9 cellular contexts compared by ENCODE assay signal in the genomic region with DNA sequence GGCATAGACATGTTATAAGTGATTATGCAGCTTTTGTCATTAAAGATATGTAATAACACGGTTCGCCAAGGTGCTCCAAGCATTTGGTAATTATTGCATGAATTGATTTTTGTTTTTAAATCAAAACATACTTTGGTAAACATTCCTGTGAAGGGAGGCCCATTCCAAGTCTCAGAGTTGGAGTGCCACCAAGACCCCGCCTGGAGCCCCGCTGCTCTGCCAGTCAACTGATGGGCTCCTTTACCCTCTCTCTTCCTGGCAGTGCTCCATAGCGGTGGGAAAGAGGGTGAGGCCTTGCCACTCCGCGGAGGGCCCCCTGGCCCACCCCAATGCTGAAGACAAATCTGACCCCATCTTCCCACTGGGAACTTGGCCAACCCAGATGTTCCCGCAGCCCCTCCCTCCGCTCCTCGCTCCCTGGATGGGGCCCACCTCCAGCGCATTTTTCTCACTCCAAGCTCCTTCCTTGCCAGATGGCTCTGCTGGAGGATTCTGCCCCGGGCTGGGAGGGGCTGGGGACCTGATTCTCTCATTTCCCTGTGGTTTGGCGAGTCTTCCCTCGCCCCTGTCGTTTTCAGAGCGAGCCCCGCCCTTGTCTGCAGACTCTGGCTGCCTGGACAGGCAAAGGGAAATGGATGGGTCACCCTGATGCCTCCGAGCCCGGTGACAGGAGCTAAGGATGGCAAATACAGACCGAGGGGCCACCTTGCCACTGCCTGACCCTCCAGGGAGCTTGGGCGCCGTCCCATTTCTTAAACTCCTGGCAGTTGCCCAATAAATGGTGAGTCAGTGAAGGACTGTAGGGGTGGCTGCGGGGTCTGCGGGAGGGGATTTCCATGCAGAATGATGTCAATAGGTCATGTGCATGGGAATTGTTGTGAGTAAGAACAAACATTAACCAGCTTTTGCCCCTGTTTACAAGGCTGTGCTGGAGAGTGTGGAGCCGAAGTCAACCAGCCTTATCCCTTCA. TPM values are rescaled to one million over a fixed set of nuclear protein-coding genes. Genes with fewer than 3 reads are reported as not detected.
A peak's percentile ranks its signal among the peaks of the same experiment; 100 is the strongest.
DNase-seq lines count a peak whose midpoint lies in the region; ATAC-seq and TF ChIP-seq lines count a peak whose summit lies in the region.
"Had no signal": no experiment of that assay in that cellular context is flagged by ENCODE, and none has a peak within 500 bp of the region (broad histone marks: within the 10 kb centered on the region; RNA-seq: fewer than 3 reads in every experiment).

No MANE protein-coding gene starts in this region.

- peak overlapping the region; percentile 30 for H3K27ac ChIP-seq in endodermal cell (ENCODE audit: low read depth, low read length)

- H3K9me3 ChIP-seq in endodermal cell (ENCODE audit: control insufficient read depth, low read length): no peaks in the 10 kb centered on the region

- peaks cover 12% of the 10 kb centered on the region for H3K4me1 Mint-ChIP-seq in endodermal cell
- H3K4me1 Mint-ChIP-seq: CD8-positive, alpha-beta memory T cell had no signal

- H3K36me3 Mint-ChIP-seq in endodermal cell (ENCODE audit: low read depth): peaks cover 8% of the 10 kb centered on the region

- H3K4me3 ChIP-seq in endodermal cell (ENCODE audit: low read length): no peak overlapping the region

- 81 to 83% methylated on average over 13 to 25 of the region's 25 CpGs for WGBS in endodermal cell (ENCODE audit: insufficient coverage in 1 of 2, insufficient read length in 1 of 2), 2 experiments

- TF ChIP-seq CTCF in AG09319 (IDR thresholded peaks at IDR 0.05; ENCODE audit: low read depth, low read length) (no peak), endodermal cell (conservative IDR thresholded peaks at IDR 0.05) (no peak)

- ATAC-seq in GM18873 (IDR thresholded peaks at IDR 0.05; ENCODE audit: low FRiP score, unreplicated experiment) (no peak), GM21381 (IDR thresholded peaks at IDR 0.05; ENCODE audit: unreplicated experiment) (no peak)
- ATAC-seq in activated CD4-positive, CD25-positive, alpha-beta regulatory T cell treated with anti-CD3 and anti-CD28 coated beads, Interleukin-2, amount 50 U/mL, for 24 hours: no peak

- peaks cover 9% of the 10 kb centered on the region for H3K36me3 ChIP-seq in endodermal cell (ENCODE audit: control insufficient read depth, insufficient read depth, low read length)

- H3K27me3 ChIP-seq in endodermal cell (ENCODE audit: control insufficient read depth, insufficient read depth, low read length, poor library complexity, severe bottlenecking): no peaks in the 10 kb centered on the region

- H3K27ac Mint-ChIP-seq in endodermal cell: no peak overlapping the region

- no peak overlapping the region for H3K9ac ChIP-seq in endodermal cell (ENCODE audit: extremely low read depth, low read length, poor library complexity, severe bottlenecking)

- no peaks in the 10 kb centered on the region for H3K9me3 Mint-ChIP-seq in endodermal cell
- H3K9me3 Mint-ChIP-seq: CD8-positive, alpha-beta memory T cell had no signal

- H3K4me3 Mint-ChIP-seq in endodermal cell: no peak overlapping the region
- H3K4me3 Mint-ChIP-seq: CD8-positive, alpha-beta memory T cell had no signal

- H3K27me3 Mint-ChIP-seq in endodermal cell (ENCODE audit: insufficient read depth): peaks cover 2% of the 10 kb centered on the region
- H3K27me3 Mint-ChIP-seq: CD8-positive, alpha-beta memory T cell had no signal

- DNase-seq in AG09319 (ENCODE audit: extremely low read depth, low read depth): peak; percentile 57
- peak; percentile 97 for DNase-seq in NCI-H524 (lab: John Stamatoyannopoulos, UW)
- DNase-seq in endodermal cell: no peak
- peak; percentile 70 for DNase-seq in myocyte (ENCODE audit: low read depth)
- DNase-seq in activated CD4-positive, CD25-positive, alpha-beta regulatory T cell treated with anti-CD3 and anti-CD28 coated beads, Interleukin-2, amount 50 U/mL, for 72 hours: no peak
- DNase-seq: CD8-positive, alpha-beta memory T cell had no signal

- peaks cover 11% of the 10 kb centered on the region for H3K4me1 ChIP-seq in endodermal cell (ENCODE audit: control insufficient read depth, insufficient read depth, low read length)

RNA-seq across cellular contexts. Expression of gene PAPLN, which starts 9.2 kb away (rescaled TPM):
- total RNA-seq in endodermal cell (10 to 100 TPM; 18.4 to 20.1 TPM), myocyte (0.16 and 0.31 TPM in 2 replicates)
- polyA plus RNA-seq in endodermal cell (2013, experiment 1 of 2): 9.0 TPM
- polyA plus RNA-seq in endodermal cell (2013, experiment 2 of 2): 7.8 TPM
- 0.40 TPM for polyA plus RNA-seq in myocyte (2012)

Comparison
In these comparisons a context has a peak if more than half of its experiments do, and no peak if none do; other contexts are left out.
1. DNase-seq: peak in AG09319 (single experiment), NCI-H524 (2 of 2) and myocyte (single experiment); none in endodermal cell (single experiment) and activated CD4-positive, CD25-positive, alpha-beta regulatory T cell treated with anti-CD3 and anti-CD28 coated beads, Interleukin-2, amount 50 U/mL, for 72 hours (single experiment).
2. RNA of gene PAPLN, which starts 9.2 kb away (total RNA-seq): 18.4 to 20.1 TPM in endodermal cell; 0.16 to 0.31 TPM in myocyte; every median in the first group is over 10 times any median in the second.